ENCODE assay signal across 10 cellular contexts in the genomic region with DNA sequence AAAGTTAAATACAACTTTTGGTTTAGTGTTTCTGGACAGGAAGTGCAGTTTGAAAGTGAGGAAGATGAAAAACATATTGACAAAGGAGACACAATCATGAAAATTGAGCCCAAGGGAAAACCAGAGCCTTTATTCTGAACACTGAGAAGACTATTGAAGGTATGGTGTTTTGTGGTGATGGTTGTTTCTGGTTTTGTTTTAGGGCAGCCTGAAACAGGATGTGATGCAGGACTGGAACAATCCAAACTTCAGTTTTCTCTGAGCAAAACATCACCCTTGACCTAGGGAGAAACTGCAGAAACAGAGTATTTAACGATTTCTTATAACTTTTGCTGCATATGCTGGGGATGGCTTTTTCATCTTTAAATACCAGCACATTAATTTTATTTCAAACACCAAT.
"Had no signal": no experiment of that assay in that cellular context is flagged by ENCODE, and none has a peak within 500 bp of the region (broad histone marks: within the 10 kb centered on the region; RNA-seq: fewer than 3 reads in every experiment).

No MANE protein-coding gene starts in this region.

- H3K27ac ChIP-seq: ascending aorta, gastrocnemius medialis, heart right ventricle, stomach had no signal

- H3K4me3 Mint-ChIP-seq: nephron progenitor cell had no signal

- H3K36me3 ChIP-seq: ascending aorta, gastrocnemius medialis, heart right ventricle, stomach had no signal

- ATAC-seq: gastrocnemius medialis, heart right ventricle, left lobe of liver had no signal

- H3K4me1 ChIP-seq: ascending aorta, gastrocnemius medialis, stomach had no signal

- H3K4me3 ChIP-seq: ascending aorta, gastrocnemius medialis, heart right ventricle, stomach had no signal

- H3K9me3 ChIP-seq: ascending aorta, gastrocnemius medialis, heart right ventricle, stomach had no signal

- H3K27me3 ChIP-seq: ascending aorta, gastrocnemius medialis, stomach had no signal

- H3K27ac Mint-ChIP-seq: nephron progenitor cell had no signal

- DNase-seq: gastrocnemius medialis; heart right ventricle; nephron progenitor cell; SIG-M5; stimulated activated CD4-positive, alpha-beta T cell treated with anti-CD3 and anti-CD28 coated beads, Interleukin-12 subunit alpha, Interleukin-12 subunit beta, amount 100 ng/mL, for 4 hours; stimulated activated CD8-positive, alpha-beta memory T cell treated with anti-CD3 and anti-CD28 coated beads, Interleukin-4, amount 100 ng/mL, for 48 hours; stomach; T-helper 9 cell had no signal

- H3K9me3 Mint-ChIP-seq: nephron progenitor cell had no signal
